Comparison of ENCODE assay signal across 6 cellular contexts in genomic region chr17:4944163-4944553, GRCh38. TPM values are rescaled to one million over a fixed set of nuclear protein-coding genes. Genes with fewer than 3 reads are reported as not detected.
DNase-seq lines count a peak whose midpoint lies in the region; ATAC-seq and TF ChIP-seq lines count a peak whose summit lies in the region.

No MANE protein-coding gene starts in this region.

- CTCF ChIA-PET in T-cell (lab: Charles Lee): no interaction called here

- peaks cover 50% of the 10 kb centered on the region for H3K36me3 Mint-ChIP-seq in T-cell

- peaks cover 5 to 57% (median 44%) of the 10 kb centered on the region in 4 donors for H3K4me1 ChIP-seq in liver (ENCODE audit: control insufficient read depth in 4 of 4, insufficient read depth in 4 of 4, low read length in 3 of 4)

- peaks cover 6 to 26% (median 12%) of the 10 kb centered on the region in 4 donors for H3K36me3 ChIP-seq in liver (ENCODE audit: control insufficient read depth in 4 of 4, insufficient read depth in 3 of 4, low read depth in 1 of 4, low read length in 3 of 4)
- H3K36me3 ChIP-seq in WERI-Rb-1: peaks cover 65% of the 10 kb centered on the region

- H3K9me3 Mint-ChIP-seq in T-cell: no peaks in the 10 kb centered on the region

- H3K4me3 Mint-ChIP-seq in T-cell: peak overlapping the region; percentile 97 to 100 (median 98)

- peak overlapping the region; percentile 96 to 97 for H3K27ac Mint-ChIP-seq in T-cell

- POLR2A ChIA-PET in T-cell (lab: Charles Lee): no interaction called here

- no peak for TF ChIP-seq RAD21 in liver (IDR thresholded peaks at IDR 0.05)

- ATAC-seq in T-cell (replicated peaks in 1 of 4): peak in 3 of 4 experiments; percentile 13 to 18 (median 17)
- no peak for ATAC-seq in GM19324 (IDR thresholded peaks at IDR 0.05; ENCODE audit: low FRiP score, unreplicated experiment)

- no peak overlapping the region for H3K4me3 ChIP-seq in liver (ENCODE audit: low read depth in 1 of 3, low read length in 3 of 3)
- H3K4me3 ChIP-seq in WERI-Rb-1 (ENCODE audit: low read depth, low read length): no peak overlapping the region

- peak; percentile 68 for DNase-seq in GDM1 (lab: John Stamatoyannopoulos, UW)
- peak in 30 of 34 experiments; percentile 17 to 63 (median 38) for DNase-seq in T-cell
- no peak for DNase-seq in WERI-Rb-1
- no peak for DNase-seq in NCI-H345 treated with DMSO at 0.1 percent for 48 hours (lab: John Stamatoyannopoulos, UW; ENCODE audit: unreplicated experiment)

- H3K9ac ChIP-seq in liver (ENCODE audit: low read depth in 1 of 2, low read length in 2 of 2): no peak overlapping the region

- H3K9me3 ChIP-seq in liver (ENCODE audit: control insufficient read depth in 4 of 4, low read length in 3 of 4) (no peaks in the 10 kb centered on the region), WERI-Rb-1 (ENCODE audit: severe bottlenecking) (no peaks in the 10 kb centered on the region)

- 56% methylated on average over 3 of the region's 3 CpGs for WGBS in liver

- H3K27ac ChIP-seq in liver (ENCODE audit: low read depth in 1 of 2, low read length in 2 of 2) (peak overlapping the region; percentile 65 to 73), WERI-Rb-1 (no peak overlapping the region)

- no peak for TF ChIP-seq CTCF in liver (IDR thresholded peaks at IDR 0.05; ENCODE audit: low read depth, low read length, missing input control)
- TF ChIP-seq CTCF in WERI-Rb-1 (IDR thresholded peaks at IDR 0.05; ENCODE audit: low read depth, low read length): no peak

- no peaks in the 10 kb centered on the region for H3K27me3 Mint-ChIP-seq in T-cell

- H3K27me3 ChIP-seq in liver (ENCODE audit: control insufficient read depth in 4 of 4, insufficient read depth in 4 of 4, low read length in 3 of 4) (no peaks in the 10 kb centered on the region), WERI-Rb-1 (ENCODE audit: insufficient read depth, low read depth, severe bottlenecking) (no peaks in the 10 kb centered on the region)

- H3K4me1 Mint-ChIP-seq in T-cell: peaks cover 64 to 73% (median 69%) of the 10 kb centered on the region in 3 donors

TF ChIP-seq in liver, 16 proteins besides CTCF, POLR2A, EP300 and RAD21:
- no peak for TF ChIP-seq RXRA (IDR thresholded peaks at IDR 0.05)
- no peak for TF ChIP-seq ATF3 (IDR thresholded peaks at IDR 0.05)
- TF ChIP-seq TAF1 (conservative IDR thresholded peaks at IDR 0.05): no peak
- no peak for TF ChIP-seq JUND (IDR thresholded peaks at IDR 0.05)
- no peak for TF ChIP-seq HNF4A (conservative IDR thresholded peaks at IDR 0.05)
- no peak for TF ChIP-seq MAX (IDR thresholded peaks at IDR 0.05)
- TF ChIP-seq NR2F2 (IDR thresholded peaks at IDR 0.05): no peak
- no peak for TF ChIP-seq FOXA2 (IDR thresholded peaks at IDR 0.05)
- no peak for TF ChIP-seq EGR1 (IDR thresholded peaks at IDR 0.05; ENCODE audit: low read depth in 2 of 2)
- no peak for TF ChIP-seq ZBTB33 (IDR thresholded peaks at IDR 0.05)
- no peak for TF ChIP-seq HNF4G (IDR thresholded peaks at IDR 0.05)
- no peak for TF ChIP-seq REST (IDR thresholded peaks at IDR 0.05)
- TF ChIP-seq SP1 (IDR thresholded peaks at IDR 0.05): no peak
- TF ChIP-seq YY1 (IDR thresholded peaks at IDR 0.05): no peak

RNA-seq across cellular contexts. Expression of gene RNF167, which starts 4.1 kb away (rescaled TPM):
- total RNA-seq in T-cell: 100 to 1,000 TPM; 109 to 158 (median 135) TPM
- total RNA-seq in liver: 10 to 100 TPM; 15.9 to 23.4 TPM
- polyA plus RNA-seq in liver: 10 to 100 TPM; 25.4 to 72.6 TPM

RNA-seq across cellular contexts. Expression of gene PFN1, which starts 4.2 kb away (rescaled TPM):
- total RNA-seq in T-cell (100 to 1,000 TPM; 654 to 853 (median 744) TPM), liver (100 to 1,000 TPM; 150 to 672 TPM)
- 100 to 1,000 TPM; 568 to 592 TPM for polyA plus RNA-seq in liver

RNA-seq across cellular contexts. Expression of gene SLC25A11, which starts 4.3 kb away (rescaled TPM):
- 10 to 100 TPM; 30.9 to 51.6 (median 47.0) TPM for total RNA-seq in T-cell
- total RNA-seq in liver: 10 to 100 TPM; 28.5 to 40.7 TPM
- 10 to 100 TPM; 51.3 to 54.1 TPM for polyA plus RNA-seq in liver

RNA-seq across cellular contexts. Expression of gene ENO3, which starts 6.8 kb away (rescaled TPM):
- total RNA-seq in T-cell (10 to 100 TPM; 31.0 to 38.4 (median 36.3) TPM), liver (10 to 100 TPM; 26.3 to 27.5 TPM)
- 100 to 1,000 TPM in 1 of 2 donors, 10 to 100 TPM in 1; 34.1 to 117 TPM for polyA plus RNA-seq in liver

RNA-seq across cellular contexts. Expression of gene GP1BA, which starts 12.1 kb away (rescaled TPM):
- under 1 TPM in 1 of 5 donors, not detected in 4; 0.40 TPM for total RNA-seq in T-cell
- 1 to 10 TPM in 1 of 2 donors, not detected in 1; 2.3 TPM for total RNA-seq in liver
- under 1 TPM; 0.03 to 0.18 TPM for polyA plus RNA-seq in liver

Comparison
In these comparisons a context has a peak if more than half of its experiments do, and no peak if none do; other contexts are left out.
1. DNase-seq: peak in GDM1 (single experiment) and T-cell (30 of 34); none in WERI-Rb-1 (single experiment) and NCI-H345 treated with DMSO at 0.1 percent for 48 hours (single experiment).
2. RNA of gene RNF167, which starts 4.1 kb away (total RNA-seq): 109 to 158 TPM in T-cell; 15.9 to 23.4 TPM in liver; every median in the first group is over 4 times any median in the second.